Comparison of ENCODE assay signal across 8 cellular contexts in the genomic region with DNA sequence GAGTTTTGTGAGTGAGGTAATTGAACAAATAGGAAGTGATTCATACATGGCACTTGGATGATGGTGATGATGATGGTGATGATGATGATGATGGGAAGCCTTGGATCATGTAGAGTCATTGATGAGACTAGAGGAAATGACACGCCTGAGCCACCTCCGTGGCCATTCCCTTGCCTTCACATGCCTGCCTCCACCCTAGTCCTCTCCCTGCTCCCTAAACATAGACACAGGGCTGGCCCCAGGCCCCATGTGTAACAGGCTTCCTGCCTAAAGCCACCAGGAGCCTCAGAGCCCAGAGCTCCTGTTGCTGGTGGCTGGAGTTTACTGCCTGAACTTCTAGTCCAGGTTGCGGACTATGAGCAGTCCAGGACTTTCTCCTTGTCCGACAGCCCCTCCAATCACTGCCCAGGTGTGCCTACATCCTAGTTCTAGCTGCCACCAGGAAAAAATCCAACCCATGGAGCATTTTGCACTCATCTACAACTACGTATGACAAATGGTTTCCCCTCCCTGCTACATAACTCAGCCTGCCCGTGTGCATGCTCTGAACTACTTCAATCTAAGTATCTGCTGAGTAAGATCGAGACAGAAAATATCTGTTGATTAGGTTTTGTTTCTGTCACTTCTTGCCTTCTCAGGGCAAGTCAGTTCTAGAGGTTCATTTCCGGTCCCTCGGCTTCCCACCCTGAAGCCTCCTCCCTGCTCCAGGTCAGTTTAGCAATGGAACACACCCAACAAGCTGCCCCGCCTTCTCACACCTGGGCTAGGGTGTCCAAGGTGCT. TPM values are rescaled to one million over a fixed set of nuclear protein-coding genes. Genes with fewer than 3 reads are reported as not detected.
DNase-seq lines count a peak whose midpoint lies in the region; ATAC-seq, FAIRE-seq and TF ChIP-seq lines count a peak whose summit lies in the region.

No MANE protein-coding gene starts in this region.

- peak overlapping the region; percentile 86 for H3K27ac Mint-ChIP-seq in activated T-cell treated with anti-CD3 and anti-CD28 coated beads, Interleukin-2, amount 50 U/mL, for 72 hours

- H3K9me3 Mint-ChIP-seq in activated T-cell treated with anti-CD3 and anti-CD28 coated beads, Interleukin-2, amount 50 U/mL, for 72 hours, result peaks cover 3 to 4% of the 10 kb centered on the region in 2 donors

- H3K27ac ChIP-seq in uterus, result no peak overlapping the region

- no peaks in the 10 kb centered on the region for H3K9me3 ChIP-seq in uterus

- no peak for FAIRE-seq in urothelium cell line (lab: Jason Lieb, UNC)

- no peak overlapping the region for H3K4me3 ChIP-seq in uterus

- no peaks in the 10 kb centered on the region for H3K4me1 ChIP-seq in uterus

- TF ChIP-seq POLR2A in uterus (IDR thresholded peaks at IDR 0.05), result no peak

- no peaks in the 10 kb centered on the region for H3K27me3 ChIP-seq in uterus

- H3K36me3 Mint-ChIP-seq in activated T-cell treated with anti-CD3 and anti-CD28 coated beads, Interleukin-2, amount 50 U/mL, for 72 hours (ENCODE audit: insufficient read depth in 2 of 2), result peaks cover 0 to 6% of the 10 kb centered on the region in 2 donors

- H3K36me3 ChIP-seq in uterus, result no peaks in the 10 kb centered on the region

- ATAC-seq in HG03045 (IDR thresholded peaks at IDR 0.05; ENCODE audit: unreplicated experiment), result peak; percentile 48
- ATAC-seq in activated T-cell treated with anti-CD3 and anti-CD28 coated beads, Interleukin-2, amount 50 U/mL, for 72 hours (replicated peaks in 1 of 2), result peak; percentile 73 to 78

- no peak for TF ChIP-seq CTCF in uterus (IDR thresholded peaks at IDR 0.05)

- H3K4me3 Mint-ChIP-seq in activated T-cell treated with anti-CD3 and anti-CD28 coated beads, Interleukin-2, amount 50 U/mL, for 72 hours, result peak overlapping the region; percentile 69 to 71

- H3K27me3 Mint-ChIP-seq in activated T-cell treated with anti-CD3 and anti-CD28 coated beads, Interleukin-2, amount 50 U/mL, for 72 hours (ENCODE audit: low read depth), result no peaks in the 10 kb centered on the region

- H3K4me1 Mint-ChIP-seq in activated T-cell treated with anti-CD3 and anti-CD28 coated beads, Interleukin-2, amount 50 U/mL, for 72 hours (ENCODE audit: low read depth), result peaks cover 69% of the 10 kb centered on the region

- DNase-seq in stimulated activated naive CD4-positive, alpha-beta T cell treated with Interleukin-2 at 50 U/mL for 16 hours (lab: John Stamatoyannopoulos, UW), result peak; percentile 27
- no peak for DNase-seq in stimulated activated naive CD4-positive, alpha-beta T cell (lab: John Stamatoyannopoulos, UW)
- DNase-seq in activated T-cell treated with anti-CD3 and anti-CD28 coated beads, Interleukin-2, amount 50 U/mL, for 72 hours, result peak; percentile 48 to 57
- peak; percentile 16 for DNase-seq in urothelium cell line (ENCODE audit: low spot score)
- no peak for DNase-seq in SIG-M5 treated with dmso at 0.1 percent for 504 hours (lab: John Stamatoyannopoulos, UW; ENCODE audit: unreplicated experiment)
- no peak for DNase-seq in uterus
- DNase-seq in cerebellum (ENCODE audit: low spot score), result no peak

- intact Hi-C loops in uterus (cut with DNase I; ENCODE audit: low total_unique reads), result no loop called here

RNA-seq across cellular contexts. Expression of a gene that starts 35.5 kb away (rescaled TPM):
- total RNA-seq in activated T-cell treated with anti-CD3 and anti-CD28 coated beads, Interleukin-2, amount 50 U/mL, for 72 hours, result 10 to 100 TPM; 28.1 to 39.2 TPM
- 10 to 100 TPM in 3 of 4 donors, 1 to 10 TPM in 1; 4.1 to 17.5 (median 12.4) TPM for total RNA-seq in uterus
- 19.4 TPM for total RNA-seq in cerebellum

Comparison
In these comparisons a context has a peak if more than half of its experiments do, and no peak if none do; other contexts are left out.
1. DNase-seq: peak in stimulated activated naive CD4-positive, alpha-beta T cell treated with Interleukin-2 at 50 U/mL for 16 hours (single experiment), activated T-cell treated with anti-CD3 and anti-CD28 coated beads, Interleukin-2, amount 50 U/mL, for 72 hours (2 of 2) and urothelium cell line (single experiment); none in stimulated activated naive CD4-positive, alpha-beta T cell (0 of 6), SIG-M5 treated with dmso at 0.1 percent for 504 hours (single experiment), uterus (0 of 2) and cerebellum (single experiment).